Comparison of ENCODE assay signal across 19 cellular contexts in the genomic region with DNA sequence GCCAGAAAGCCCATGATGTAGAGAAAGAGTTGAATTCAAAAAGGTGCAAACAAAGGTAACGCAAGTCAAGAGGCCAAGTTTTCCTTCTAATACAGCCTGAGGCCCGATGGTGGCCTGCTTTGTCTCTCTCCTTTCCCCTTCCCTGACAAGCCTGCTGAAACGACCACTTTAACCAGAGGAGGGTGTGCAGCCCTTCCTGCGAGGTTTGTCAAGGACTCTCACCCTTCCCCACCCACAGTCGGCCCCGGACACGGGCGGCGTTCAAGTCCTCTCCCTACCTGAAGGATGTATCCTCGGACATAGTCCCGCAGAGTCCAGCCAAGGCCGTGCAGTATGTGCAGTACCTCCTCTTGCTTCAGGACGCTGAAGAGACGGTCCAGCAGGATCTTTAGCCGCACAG.
"Had no signal": no experiment of that assay in that cellular context is flagged by ENCODE, and none has a peak within 500 bp of the region (broad histone marks: within the 10 kb centered on the region; RNA-seq: fewer than 3 reads in every experiment).

No MANE protein-coding gene starts in this region.

- H3K36me3 Mint-ChIP-seq: naive B cell; natural killer cell treated with Interleukin-12 subunit alpha and Interleukin-12 subunit beta and Interleukin-15 and Interleukin-18, amount 100 ng/mL, for 72 hours had no signal

- H3K27ac ChIP-seq: ovary, psoas muscle, sigmoid colon, spleen, suprapubic skin had no signal

- H3K27ac Mint-ChIP-seq: immature natural killer cell; mesothelial cell of epicardium; natural killer cell treated with Interleukin-12 subunit alpha and Interleukin-12 subunit beta and Interleukin-15 and Interleukin-18, amount 100 ng/mL, for 72 hours; stimulated activated naive CD8-positive, alpha-beta T cell treated with anti-CD3 and anti-CD28 coated beads, Interleukin-15, amount 100 ng/mL, for 72 hours had no signal

- H3K9me3 ChIP-seq: mucosa of descending colon, ovary, psoas muscle, sigmoid colon, spleen, suprapubic skin, transverse colon had no signal

- H3K27me3 ChIP-seq: ovary, sigmoid colon, spleen, suprapubic skin, transverse colon had no signal

- H3K4me3 Mint-ChIP-seq: immature natural killer cell; mesothelial cell of epicardium; naive B cell; natural killer cell treated with Interleukin-12 subunit alpha and Interleukin-12 subunit beta and Interleukin-15 and Interleukin-18, amount 100 ng/mL, for 72 hours; stimulated activated naive CD8-positive, alpha-beta T cell treated with anti-CD3 and anti-CD28 coated beads, Interleukin-15, amount 100 ng/mL, for 72 hours had no signal

- ATAC-seq: left lobe of liver; natural killer cell treated with Interleukin-12 subunit alpha and Interleukin-12 subunit beta and Interleukin-15 and Interleukin-18, amount 100 ng/mL, for 72 hours; psoas muscle; right cardiac atrium; stimulated activated naive CD8-positive, alpha-beta T cell treated with anti-CD3 and anti-CD28 coated beads, Interleukin-15, amount 100 ng/mL, for 72 hours had no signal

- H3K4me3 ChIP-seq: mucosa of descending colon, ovary, psoas muscle, sigmoid colon, spleen, suprapubic skin, transverse colon had no signal

- H3K4me1 Mint-ChIP-seq: naive B cell; stimulated activated naive CD8-positive, alpha-beta T cell treated with anti-CD3 and anti-CD28 coated beads, Interleukin-15, amount 100 ng/mL, for 72 hours had no signal

- H3K9me3 Mint-ChIP-seq: immature natural killer cell; mesothelial cell of epicardium; natural killer cell treated with Interleukin-12 subunit alpha and Interleukin-12 subunit beta and Interleukin-15 and Interleukin-18, amount 100 ng/mL, for 72 hours; stimulated activated naive CD8-positive, alpha-beta T cell treated with anti-CD3 and anti-CD28 coated beads, Interleukin-15, amount 100 ng/mL, for 72 hours had no signal

- H3K27me3 Mint-ChIP-seq: naive B cell; natural killer cell treated with Interleukin-12 subunit alpha and Interleukin-12 subunit beta and Interleukin-15 and Interleukin-18, amount 100 ng/mL, for 72 hours; stimulated activated naive CD8-positive, alpha-beta T cell treated with anti-CD3 and anti-CD28 coated beads, Interleukin-15, amount 100 ng/mL, for 72 hours had no signal

- DNase-seq: cortex of kidney; hypothalamus; immature natural killer cell; mesenchymal stem cell; mucosa of descending colon; naive B cell; occipital lobe; psoas muscle; sigmoid colon; spleen; stimulated activated naive CD4-positive, alpha-beta T cell; stimulated activated naive CD8-positive, alpha-beta T cell treated with anti-CD3 and anti-CD28 coated beads, Interleukin-15, amount 100 ng/mL, for 72 hours; transverse colon had no signal

- H3K36me3 ChIP-seq: ovary, spleen, transverse colon had no signal

- H3K4me1 ChIP-seq: psoas muscle, sigmoid colon, spleen, suprapubic skin had no signal
